In genomic region chr10:57716884-57717283, GRCh38 we compare ENCODE assay signal across 10 cellular contexts.
DNase-seq lines count a peak whose midpoint lies in the region; ATAC-seq and TF ChIP-seq lines count a peak whose summit lies in the region.
"Had no signal": no experiment of that assay in that cellular context is flagged by ENCODE, and none has a peak within 500 bp of the region (broad histone marks: within the 10 kb centered on the region; RNA-seq: fewer than 3 reads in every experiment).

No MANE protein-coding gene starts in this region.

- H3T11ph ChIP-seq in H9 (ENCODE audit: low read length) = no peak overlapping the region

- no peak overlapping the region for H2BK20ac ChIP-seq in H9 (ENCODE audit: low read depth, low read length, poor library complexity, severe bottlenecking)

- POLR2A ChIA-PET in AG04450 (lab: Yijun Ruan, JAX) = no interaction called here

- H3K14ac ChIP-seq in H9 (ENCODE audit: insufficient read depth, low read length) = no peak overlapping the region

- no peak overlapping the region for H3K4me3 Mint-ChIP-seq in H9
- H3K4me3 Mint-ChIP-seq: activated naive CD8-positive, alpha-beta T cell treated with anti-CD3 and anti-CD28 coated beads for 36 hours had no signal

- ATAC-seq in HG02763 (IDR thresholded peaks at IDR 0.05; ENCODE audit: unreplicated experiment) (no peak), HG02970 (IDR thresholded peaks at IDR 0.05; ENCODE audit: low FRiP score, unreplicated experiment) (no peak), GM18868 (IDR thresholded peaks at IDR 0.05; ENCODE audit: unreplicated experiment) (no peak)

- peaks cover 1% of the 10 kb centered on the region; the same call in 1 of the 2 replicates for H3K27me3 Mint-ChIP-seq in H9 (ENCODE audit: low read depth)
- H3K27me3 Mint-ChIP-seq: activated naive CD8-positive, alpha-beta T cell treated with anti-CD3 and anti-CD28 coated beads for 36 hours had no signal

- DNase-seq in AG04450 (ENCODE audit: low read depth, low spot score) (no peak), H9 (no peak), adrenal gland (no peak), kidney tubule cell (ENCODE audit: low spot score) (peak; percentile 46), NCI-H1092 treated with DMSO at 0.1 percent for 48 hours (lab: John Stamatoyannopoulos, UW) (no peak)
- DNase-seq: activated naive CD8-positive, alpha-beta T cell treated with anti-CD3 and anti-CD28 coated beads for 36 hours; NCI-H2029 had no signal

- TF ChIP-seq POLR2A in adrenal gland (IDR thresholded peaks at IDR 0.05) = no peak

- no peak overlapping the region for H2BK15ac ChIP-seq in H9 (ENCODE audit: low read depth, low read length)

- no peak overlapping the region for H3K9ac ChIP-seq in H9 (ENCODE audit: extremely low read depth, insufficient read length, low read length)

- no peak overlapping the region for H2AFZ ChIP-seq in H9 (ENCODE audit: low read length)

- no CpG with 5 or more reads among the region's 2 CpGs for WGBS in H9 (ENCODE audit: extremely low coverage, insufficient read length, low lambda C conversion rate)
- 61 to 65% (median 63%) methylated on average over 2 of the region's 2 CpGs for WGBS in adrenal gland, 4 donors

- peaks cover 24 to 42% (median 37%) of the 10 kb centered on the region in 3 experiments for H3K36me3 Mint-ChIP-seq in H9 (ENCODE audit: insufficient read depth in 1 of 3, low read depth in 3 of 3)
- H3K36me3 Mint-ChIP-seq: activated naive CD8-positive, alpha-beta T cell treated with anti-CD3 and anti-CD28 coated beads for 36 hours had no signal

- H3K4ac ChIP-seq in H9 (ENCODE audit: low read depth, low read length) = no peak overlapping the region

- H2BK12ac ChIP-seq in H9 (ENCODE audit: insufficient read length, low read depth, low read length) = no peak overlapping the region

- no peaks in the 10 kb centered on the region for H4K20me1 ChIP-seq in H9 (ENCODE audit: control insufficient read depth, insufficient read depth, insufficient read length)

- H4K8ac ChIP-seq in H9 (replicated peaks; ENCODE audit: insufficient read length, low read depth, low read length) = no peak overlapping the region

- no peaks in the 10 kb centered on the region; the same call in 1 of the 2 replicates for H3K4me1 ChIP-seq in H9 (ENCODE audit: insufficient read depth, low read length)
- H3K4me1 ChIP-seq in adrenal gland (replicated peaks in 1 of 2) = no peaks in the 10 kb centered on the region

- H2BK120ac ChIP-seq in H9 (ENCODE audit: low read depth, low read length, poor library complexity, severe bottlenecking) = no peak overlapping the region

- no peaks in the 10 kb centered on the region; the same call in 1 of the 2 replicates for H3K9me3 ChIP-seq in AG04450 (ENCODE audit: control insufficient read depth, insufficient read depth, low read length)
- H3K9me3 ChIP-seq in H9 (ENCODE audit: control insufficient read depth, low read depth, low read length) = no peaks in the 10 kb centered on the region
- H3K9me3 ChIP-seq in adrenal gland (replicated peaks in 1 of 3) = no peaks in the 10 kb centered on the region

- H3K23ac ChIP-seq in H9 (ENCODE audit: insufficient read length, low read depth, low read length) = no peak overlapping the region

- no peak overlapping the region for H3K27ac ChIP-seq in AG04450 (ENCODE audit: low read depth, low read length)
- no peak overlapping the region for H3K27ac ChIP-seq in H9 (ENCODE audit: insufficient read length, low read depth, low read length)
- no peak overlapping the region for H3K27ac ChIP-seq in adrenal gland

- no peak overlapping the region for H3K56ac ChIP-seq in H9 (ENCODE audit: insufficient read length, low read depth, low read length)

- H3K4me1 Mint-ChIP-seq in H9 = peaks cover 0 to 7% of the 10 kb centered on the region in 2 experiments; a peak in 1 of 4 replicates
- H3K4me1 Mint-ChIP-seq: activated naive CD8-positive, alpha-beta T cell treated with anti-CD3 and anti-CD28 coated beads for 36 hours had no signal

- H3K27me3 ChIP-seq in AG04450 (ENCODE audit: control insufficient read depth, insufficient read depth, low read length) (no peaks in the 10 kb centered on the region), H9 (ENCODE audit: insufficient read depth, low read length) (no peaks in the 10 kb centered on the region), adrenal gland (no peaks in the 10 kb centered on the region)

- peaks cover 26 to 35% of the 10 kb centered on the region in 2 experiments for H3K9me3 Mint-ChIP-seq in H9

- H3K18ac ChIP-seq in H9 (ENCODE audit: insufficient read length, low read depth, low read length) = no peak overlapping the region

- no peaks in the 10 kb centered on the region for H3K79me2 ChIP-seq in H9 (ENCODE audit: insufficient read depth, low read length)

- CTCF ChIA-PET in AG04450 (lab: Charles Lee) = interaction anchor here (2.2 kb wide), 1 partner anchor 348 kb away, joined by 15 read pairs; no protein-coding TSS in a partner anchor

- H4K91ac ChIP-seq in H9 (ENCODE audit: insufficient read length, low read depth, low read length) = no peak overlapping the region

- TF ChIP-seq CTCF in AG04450 (IDR thresholded peaks at IDR 0.05; ENCODE audit: low read depth, low read length) = peak; percentile 36; the same call in 1 of the 2 replicates
- TF ChIP-seq CTCF in H9 (conservative IDR thresholded peaks at IDR 0.05) = peak; percentile 68
- peak in 5 of 6 experiments; percentile 27 to 47 (median 45) for TF ChIP-seq CTCF in adrenal gland (IDR thresholded peaks at IDR 0.05)

- H3K4me3 ChIP-seq in AG04450 (ENCODE audit: low read depth, low read length) = no peak overlapping the region
- H3K4me3 ChIP-seq in adrenal gland = no peak overlapping the region

- H2AK5ac ChIP-seq in H9 (ENCODE audit: insufficient read length, low read length) = no peak overlapping the region

- no peak overlapping the region for H3K4me2 ChIP-seq in H9 (ENCODE audit: insufficient read depth, insufficient read length, low read length)

- no peaks in the 10 kb centered on the region for H3K23me2 ChIP-seq in H9 (ENCODE audit: insufficient read length, low read depth, low read length, poor library complexity, severe bottlenecking)

- no peaks in the 10 kb centered on the region for H3K36me3 ChIP-seq in adrenal gland (replicated peaks in 1 of 2)

- H2BK5ac ChIP-seq in H9 (ENCODE audit: insufficient read length, low read length) = no peak overlapping the region

- no peak overlapping the region for H4K5ac ChIP-seq in H9 (ENCODE audit: insufficient read length, low read depth, low read length)

- intact Hi-C loops in adrenal gland (cut with DNase I) = loop anchor here in 1 of 2 donors (5.0 kb wide), 1 partner anchor 345 kb away; no protein-coding TSS in a partner anchor

- no peak overlapping the region for H3K27ac Mint-ChIP-seq in H9
- H3K27ac Mint-ChIP-seq: activated naive CD8-positive, alpha-beta T cell treated with anti-CD3 and anti-CD28 coated beads for 36 hours had no signal

- no peaks in the 10 kb centered on the region for H3K79me1 ChIP-seq in H9 (ENCODE audit: insufficient read depth, low read depth, low read length, poor library complexity, severe bottlenecking)
